Comparison of ENCODE assay signal across 8 cellular contexts in the genomic region with DNA sequence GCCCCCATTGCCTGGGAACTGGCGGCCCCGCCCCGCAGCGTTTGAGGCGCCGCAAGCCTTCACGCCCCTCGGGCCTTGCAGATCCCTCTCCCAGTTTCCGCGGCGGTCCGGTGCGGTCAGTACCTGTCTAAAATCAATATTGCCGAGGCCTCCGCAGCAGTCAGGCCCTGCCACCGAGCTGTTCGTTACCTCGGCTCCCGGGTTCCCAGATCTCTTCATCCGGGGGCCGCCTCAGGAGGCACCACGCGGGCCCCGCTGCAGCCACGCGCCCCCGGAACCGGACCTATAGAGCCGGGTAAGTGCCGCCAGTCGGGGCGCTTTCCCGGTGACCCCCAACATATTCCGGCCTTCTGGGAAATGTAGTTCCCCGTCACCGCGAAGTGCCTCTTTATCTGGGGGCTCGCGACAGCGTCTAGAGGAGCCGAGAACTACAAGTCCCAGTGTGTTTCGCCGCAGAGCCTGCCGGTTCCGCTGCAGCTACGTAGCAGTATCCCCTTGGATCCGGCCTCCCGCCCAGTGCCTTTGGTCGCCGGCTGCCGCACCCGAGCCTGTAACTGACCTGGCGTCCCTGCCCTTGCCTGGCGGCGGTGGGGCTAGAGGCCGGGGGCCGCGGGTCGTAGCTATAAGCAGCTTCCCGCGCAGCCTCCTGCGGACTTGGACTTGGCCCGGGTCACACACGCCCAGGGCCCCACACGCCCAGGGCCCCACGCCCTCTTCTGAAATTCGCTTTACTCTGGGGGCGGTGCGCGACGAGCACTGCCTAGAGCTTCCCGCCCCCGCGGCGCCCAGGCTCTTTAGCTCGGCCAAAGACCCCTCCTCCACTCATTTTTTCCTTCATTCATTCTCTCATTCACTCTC. TPM values are rescaled to one million over a fixed set of nuclear protein-coding genes. Genes with fewer than 3 reads are reported as not detected.
DNase-seq lines count a peak whose midpoint lies in the region; ATAC-seq and TF ChIP-seq lines count a peak whose summit lies in the region.

PEMT (minus strand) TSS at position 301 of the 858 bp plus-strand sequence; CDS start at position 219, 82 bp downstream.

- no peaks in the 10 kb centered on the region for H3K27me3 ChIP-seq in upper lobe of right lung

- peak within 1 kb of the TSS; percentile 94 for H3K27ac ChIP-seq in upper lobe of right lung

- H3K36me3 ChIP-seq in upper lobe of right lung, result no peaks in the 10 kb centered on the region

- H3K4me1 ChIP-seq in upper lobe of right lung, result peaks cover 31% of the 10 kb centered on the region

- H3K9me3 ChIP-seq in upper lobe of right lung, result no peaks in the 10 kb centered on the region

- ATAC-seq in HG02870 (IDR thresholded peaks at IDR 0.05; ENCODE audit: unreplicated experiment), result peak; percentile 93
- ATAC-seq in left cardiac atrium, result peak; percentile 97 to 99
- ATAC-seq in upper lobe of right lung, result peak; percentile 96

- intact Hi-C loops in T-helper 1 cell treated with Interleukin-12 subunit alpha and Interleukin-12 subunit beta and Interleukin-4 antibody, amounts not matched to agents 30 ng/mL and 1 ng/mL, for 36 hours (cut with micrococcal nuclease), result loop anchor here (1.0 to 5.0 kb wide), 14 partner anchors 22 to 1786 kb away; partner anchors contain the start of genes ALKBH5, COPS3, DRC3 and MAPK7
- intact Hi-C loops in left cardiac atrium (cut with DNase I), result loop anchor here in 1 of 2 donors (1.0 kb wide), 1 partner anchor 20 kb away; no protein-coding TSS in a partner anchor
- intact Hi-C loops in posterior vena cava (cut with DNase I), result no loop called here
- intact Hi-C loops in upper lobe of right lung (cut with DNase I), result no loop called here

- in situ Hi-C loops in GM13976 (cut with MboI; ENCODE audit: low sequenced_read_pairs, unreplicated experiment), result no loop called here

- DNase-seq in GM13976 (ENCODE audit: low spot score) (peak; percentile 97), NCI-H146 treated with DMSO at 0.1 percent for 48 hours (lab: John Stamatoyannopoulos, UW; ENCODE audit: unreplicated experiment) (peak; percentile 96), amniotic epithelial cell (ENCODE audit: low read depth) (peak; percentile 99), left cardiac atrium (peak; percentile 98), posterior vena cava (ENCODE audit: low spot score) (peak; percentile 98), upper lobe of right lung (peak; percentile 97)

- H3K4me3 ChIP-seq in upper lobe of right lung, result peak within 1 kb of the TSS; percentile 93

- no peak for TF ChIP-seq CTCF in GM13976 (IDR thresholded peaks at IDR 0.05; ENCODE audit: borderline replicate concordance, control extremely low read depth, extremely low read depth, insufficient read depth, missing control alignments)
- no peak for TF ChIP-seq CTCF in upper lobe of right lung (IDR thresholded peaks at IDR 0.05)

RNA-seq across cellular contexts. Expression of gene PEMT, which starts in this region (rescaled TPM):
- total RNA-seq in T-helper 1 cell treated with Interleukin-12 subunit alpha and Interleukin-12 subunit beta and Interleukin-4 antibody, amounts not matched to agents 30 ng/mL and 1 ng/mL, for 36 hours, result 14.1 and 24.3 TPM in 2 replicates
- total RNA-seq in left cardiac atrium, result 10 to 100 TPM; 28.1 to 36.5 TPM
- total RNA-seq in posterior vena cava, result 10 to 100 TPM; 25.6 to 26.0 TPM
- 29.6 TPM for total RNA-seq in upper lobe of right lung

Comparison
In these comparisons a context has a peak if more than half of its experiments do, and no peak if none do; other contexts are left out.
1. Peak in every context shown above with its lines: DNase-seq, ATAC-seq, H3K4me3 ChIP-seq and H3K27ac ChIP-seq.